1 cellular context compared by ENCODE assay signal in the genomic region with DNA sequence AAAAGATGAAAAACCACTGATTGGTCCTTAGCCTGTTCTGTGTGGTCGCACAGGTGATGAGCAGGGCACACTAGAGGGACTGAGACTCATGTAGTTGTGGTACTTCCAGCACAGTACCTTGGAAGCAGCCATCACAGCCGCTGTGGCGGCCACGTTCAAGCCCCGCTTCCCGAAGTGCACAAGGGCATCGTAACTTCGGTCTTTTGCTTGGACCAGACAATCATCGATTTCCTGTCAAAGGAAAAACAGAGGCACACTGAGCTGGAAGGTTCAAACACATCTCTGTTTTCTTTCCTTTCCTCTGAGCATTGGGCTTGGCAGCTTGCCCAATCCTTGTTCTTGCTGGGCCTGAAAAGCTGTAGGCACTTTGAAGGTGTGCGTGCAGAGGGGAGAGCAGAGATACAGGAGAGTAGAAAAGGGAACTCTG.
TF ChIP-seq lines count a peak whose summit lies in the region.

No MANE protein-coding gene starts in this region.

TF ChIP-seq in HepG2, 621 proteins besides CTCF, POLR2A, EP300 and RAD21 (continued from another document and continues in another):
- TF ChIP-seq, protein P1, sequence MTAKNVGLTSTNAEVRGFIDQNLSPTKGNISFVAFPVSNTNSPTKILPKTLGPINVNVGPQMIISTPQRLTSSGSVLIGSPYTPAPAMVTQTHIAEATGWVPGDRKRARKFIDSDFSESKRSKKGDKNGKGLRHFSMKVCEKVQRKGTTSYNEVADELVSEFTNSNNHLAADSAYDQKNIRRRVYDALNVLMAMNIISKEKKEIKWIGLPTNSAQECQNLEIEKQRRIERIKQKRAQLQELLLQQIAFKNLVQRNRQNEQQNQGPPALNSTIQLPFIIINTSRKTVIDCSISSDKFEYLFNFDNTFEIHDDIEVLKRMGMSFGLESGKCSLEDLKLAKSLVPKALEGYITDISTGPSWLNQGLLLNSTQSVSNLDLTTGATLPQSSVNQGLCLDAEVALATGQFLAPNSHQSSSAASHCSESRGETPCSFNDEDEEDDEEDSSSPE (CRISPR knock-in tag; IDR thresholded peaks at IDR 0.05) = 0 out of 2 replicates have a peak, but pooled peaks have one; percentile 37
- TF ChIP-seq KLF9 (CRISPR knock-in tag; IDR thresholded peaks at IDR 0.05; ENCODE audit: low read depth) = no peak
- peak; percentile 75 for TF ChIP-seq HDAC1 (CRISPR knock-in tag; IDR thresholded peaks at IDR 0.05)
- no peak for TF ChIP-seq HOXD1 (CRISPR knock-in tag; IDR thresholded peaks at IDR 0.05)
- TF ChIP-seq, protein P2, sequence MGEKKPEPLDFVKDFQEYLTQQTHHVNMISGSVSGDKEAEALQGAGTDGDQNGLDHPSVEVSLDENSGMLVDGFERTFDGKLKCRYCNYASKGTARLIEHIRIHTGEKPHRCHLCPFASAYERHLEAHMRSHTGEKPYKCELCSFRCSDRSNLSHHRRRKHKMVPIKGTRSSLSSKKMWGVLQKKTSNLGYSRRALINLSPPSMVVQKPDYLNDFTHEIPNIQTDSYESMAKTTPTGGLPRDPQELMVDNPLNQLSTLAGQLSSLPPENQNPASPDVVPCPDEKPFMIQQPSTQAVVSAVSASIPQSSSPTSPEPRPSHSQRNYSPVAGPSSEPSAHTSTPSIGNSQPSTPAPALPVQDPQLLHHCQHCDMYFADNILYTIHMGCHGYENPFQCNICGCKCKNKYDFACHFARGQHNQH (CRISPR knock-in tag; IDR thresholded peaks at IDR 0.05) = peak; percentile 61; the same call in 1 of the 2 replicates
- TF ChIP-seq, protein P3, sequence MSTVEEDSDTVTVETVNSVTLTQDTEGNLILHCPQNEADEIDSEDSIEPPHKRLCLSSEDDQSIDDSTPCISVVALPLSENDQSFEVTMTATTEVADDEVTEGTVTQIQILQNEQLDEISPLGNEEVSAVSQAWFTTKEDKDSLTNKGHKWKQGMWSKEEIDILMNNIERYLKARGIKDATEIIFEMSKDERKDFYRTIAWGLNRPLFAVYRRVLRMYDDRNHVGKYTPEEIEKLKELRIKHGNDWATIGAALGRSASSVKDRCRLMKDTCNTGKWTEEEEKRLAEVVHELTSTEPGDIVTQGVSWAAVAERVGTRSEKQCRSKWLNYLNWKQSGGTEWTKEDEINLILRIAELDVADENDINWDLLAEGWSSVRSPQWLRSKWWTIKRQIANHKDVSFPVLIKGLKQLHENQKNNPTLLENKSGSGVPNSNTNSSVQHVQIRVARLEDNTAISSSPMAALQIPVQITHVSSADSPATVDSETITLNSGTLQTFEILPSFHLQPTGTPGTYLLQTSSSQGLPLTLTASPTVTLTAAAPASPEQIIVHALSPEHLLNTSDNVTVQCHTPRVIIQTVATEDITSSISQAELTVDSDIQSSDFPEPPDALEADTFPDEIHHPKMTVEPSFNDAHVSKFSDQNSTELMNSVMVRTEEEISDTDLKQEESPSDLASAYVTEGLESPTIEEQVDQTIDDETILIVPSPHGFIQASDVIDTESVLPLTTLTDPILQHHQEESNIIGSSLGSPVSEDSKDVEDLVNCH (CRISPR knock-in tag; IDR thresholded peaks at IDR 0.05) = no peak
- no peak for TF ChIP-seq FOXA1 (IDR thresholded peaks at IDR 0.05)
- TF ChIP-seq FOXA1 (CRISPR knock-in tag; IDR thresholded peaks at IDR 0.05) = peak; percentile 17; the same call in 1 of the 2 replicates
- TF ChIP-seq ZNF841 (CRISPR knock-in tag; IDR thresholded peaks at IDR 0.05; ENCODE audit: borderline replicate concordance) = no peak
- TF ChIP-seq NFYB (CRISPR knock-in tag; IDR thresholded peaks at IDR 0.05) = no peak
- TF ChIP-seq, protein P4, sequence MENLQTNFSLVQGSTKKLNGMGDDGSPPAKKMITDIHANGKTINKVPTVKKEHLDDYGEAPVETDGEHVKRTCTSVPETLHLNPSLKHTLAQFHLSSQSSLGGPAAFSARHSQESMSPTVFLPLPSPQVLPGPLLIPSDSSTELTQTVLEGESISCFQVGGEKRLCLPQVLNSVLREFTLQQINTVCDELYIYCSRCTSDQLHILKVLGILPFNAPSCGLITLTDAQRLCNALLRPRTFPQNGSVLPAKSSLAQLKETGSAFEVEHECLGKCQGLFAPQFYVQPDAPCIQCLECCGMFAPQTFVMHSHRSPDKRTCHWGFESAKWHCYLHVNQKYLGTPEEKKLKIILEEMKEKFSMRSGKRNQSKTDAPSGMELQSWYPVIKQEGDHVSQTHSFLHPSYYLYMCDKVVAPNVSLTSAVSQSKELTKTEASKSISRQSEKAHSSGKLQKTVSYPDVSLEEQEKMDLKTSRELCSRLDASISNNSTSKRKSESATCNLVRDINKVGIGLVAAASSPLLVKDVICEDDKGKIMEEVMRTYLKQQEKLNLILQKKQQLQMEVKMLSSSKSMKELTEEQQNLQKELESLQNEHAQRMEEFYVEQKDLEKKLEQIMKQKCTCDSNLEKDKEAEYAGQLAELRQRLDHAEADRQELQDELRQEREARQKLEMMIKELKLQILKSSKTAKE (CRISPR knock-in tag; IDR thresholded peaks at IDR 0.05; ENCODE audit: borderline replicate concordance) = no peak
- no peak for TF ChIP-seq SIX1 (CRISPR knock-in tag; IDR thresholded peaks at IDR 0.05; ENCODE audit: borderline replicate concordance)
- TF ChIP-seq, protein P5, sequence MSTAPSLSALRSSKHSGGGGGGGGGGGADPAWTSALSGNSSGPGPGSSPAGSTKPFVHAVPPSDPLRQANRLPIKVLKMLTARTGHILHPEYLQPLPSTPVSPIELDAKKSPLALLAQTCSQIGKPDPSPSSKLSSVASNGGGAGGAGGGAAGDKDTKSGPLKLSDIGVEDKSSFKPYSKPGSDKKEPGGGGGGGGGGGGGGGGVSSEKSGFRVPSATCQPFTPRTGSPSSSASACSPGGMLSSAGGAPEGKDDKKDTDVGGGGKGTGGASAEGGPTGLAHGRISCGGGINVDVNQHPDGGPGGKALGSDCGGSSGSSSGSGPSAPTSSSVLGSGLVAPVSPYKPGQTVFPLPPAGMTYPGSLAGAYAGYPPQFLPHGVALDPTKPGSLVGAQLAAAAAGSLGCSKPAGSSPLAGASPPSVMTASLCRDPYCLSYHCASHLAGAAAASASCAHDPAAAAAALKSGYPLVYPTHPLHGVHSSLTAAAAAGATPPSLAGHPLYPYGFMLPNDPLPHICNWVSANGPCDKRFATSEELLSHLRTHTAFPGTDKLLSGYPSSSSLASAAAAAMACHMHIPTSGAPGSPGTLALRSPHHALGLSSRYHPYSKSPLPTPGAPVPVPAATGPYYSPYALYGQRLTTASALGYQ (CRISPR knock-in tag; IDR thresholded peaks at IDR 0.05) = peak; percentile 83; the same call in 1 of the 2 replicates
- no peak for TF ChIP-seq ZNF780A (CRISPR knock-in tag; IDR thresholded peaks at IDR 0.05)
- no peak for TF ChIP-seq SMAD3 (CRISPR knock-in tag; IDR thresholded peaks at IDR 0.05)
- peak; percentile 88; the same call in 1 of the 2 replicates for TF ChIP-seq ZSCAN31 (CRISPR knock-in tag; IDR thresholded peaks at IDR 0.05; ENCODE audit: low read depth)
- TF ChIP-seq, protein P6, sequence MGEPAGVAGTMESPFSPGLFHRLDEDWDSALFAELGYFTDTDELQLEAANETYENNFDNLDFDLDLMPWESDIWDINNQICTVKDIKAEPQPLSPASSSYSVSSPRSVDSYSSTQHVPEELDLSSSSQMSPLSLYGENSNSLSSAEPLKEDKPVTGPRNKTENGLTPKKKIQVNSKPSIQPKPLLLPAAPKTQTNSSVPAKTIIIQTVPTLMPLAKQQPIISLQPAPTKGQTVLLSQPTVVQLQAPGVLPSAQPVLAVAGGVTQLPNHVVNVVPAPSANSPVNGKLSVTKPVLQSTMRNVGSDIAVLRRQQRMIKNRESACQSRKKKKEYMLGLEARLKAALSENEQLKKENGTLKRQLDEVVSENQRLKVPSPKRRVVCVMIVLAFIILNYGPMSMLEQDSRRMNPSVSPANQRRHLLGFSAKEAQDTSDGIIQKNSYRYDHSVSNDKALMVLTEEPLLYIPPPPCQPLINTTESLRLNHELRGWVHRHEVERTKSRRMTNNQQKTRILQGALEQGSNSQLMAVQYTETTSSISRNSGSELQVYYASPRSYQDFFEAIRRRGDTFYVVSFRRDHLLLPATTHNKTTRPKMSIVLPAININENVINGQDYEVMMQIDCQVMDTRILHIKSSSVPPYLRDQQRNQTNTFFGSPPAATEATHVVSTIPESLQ (CRISPR knock-in tag; conservative IDR thresholded peaks at IDR 0.05) = no peak
- TF ChIP-seq ZNF20 (CRISPR knock-in tag; IDR thresholded peaks at IDR 0.05) = no peak
- TF ChIP-seq ZNF605 (CRISPR knock-in tag; IDR thresholded peaks at IDR 0.05) = peak; percentile 76
- no peak for TF ChIP-seq MED8 (CRISPR knock-in tag; IDR thresholded peaks at IDR 0.05; ENCODE audit: insufficient replicate concordance)
- no peak for TF ChIP-seq MED13 (CRISPR knock-in tag; IDR thresholded peaks at IDR 0.05)
- no peak for TF ChIP-seq ZNF34 (CRISPR knock-in tag; IDR thresholded peaks at IDR 0.05; ENCODE audit: borderline replicate concordance)
- TF ChIP-seq GLI4 (CRISPR knock-in tag; IDR thresholded peaks at IDR 0.05; ENCODE audit: borderline replicate concordance) = no peak
- no peak for TF ChIP-seq CCAR2 (optimal IDR thresholded peaks at IDR 0.05; ENCODE audit: low read depth, low read length)
- TF ChIP-seq CREB1 (IDR thresholded peaks at IDR 0.05) = no peak
- no peak for TF ChIP-seq CREB1 (CRISPR knock-in tag; IDR thresholded peaks at IDR 0.05)
- TF ChIP-seq, protein P7, sequence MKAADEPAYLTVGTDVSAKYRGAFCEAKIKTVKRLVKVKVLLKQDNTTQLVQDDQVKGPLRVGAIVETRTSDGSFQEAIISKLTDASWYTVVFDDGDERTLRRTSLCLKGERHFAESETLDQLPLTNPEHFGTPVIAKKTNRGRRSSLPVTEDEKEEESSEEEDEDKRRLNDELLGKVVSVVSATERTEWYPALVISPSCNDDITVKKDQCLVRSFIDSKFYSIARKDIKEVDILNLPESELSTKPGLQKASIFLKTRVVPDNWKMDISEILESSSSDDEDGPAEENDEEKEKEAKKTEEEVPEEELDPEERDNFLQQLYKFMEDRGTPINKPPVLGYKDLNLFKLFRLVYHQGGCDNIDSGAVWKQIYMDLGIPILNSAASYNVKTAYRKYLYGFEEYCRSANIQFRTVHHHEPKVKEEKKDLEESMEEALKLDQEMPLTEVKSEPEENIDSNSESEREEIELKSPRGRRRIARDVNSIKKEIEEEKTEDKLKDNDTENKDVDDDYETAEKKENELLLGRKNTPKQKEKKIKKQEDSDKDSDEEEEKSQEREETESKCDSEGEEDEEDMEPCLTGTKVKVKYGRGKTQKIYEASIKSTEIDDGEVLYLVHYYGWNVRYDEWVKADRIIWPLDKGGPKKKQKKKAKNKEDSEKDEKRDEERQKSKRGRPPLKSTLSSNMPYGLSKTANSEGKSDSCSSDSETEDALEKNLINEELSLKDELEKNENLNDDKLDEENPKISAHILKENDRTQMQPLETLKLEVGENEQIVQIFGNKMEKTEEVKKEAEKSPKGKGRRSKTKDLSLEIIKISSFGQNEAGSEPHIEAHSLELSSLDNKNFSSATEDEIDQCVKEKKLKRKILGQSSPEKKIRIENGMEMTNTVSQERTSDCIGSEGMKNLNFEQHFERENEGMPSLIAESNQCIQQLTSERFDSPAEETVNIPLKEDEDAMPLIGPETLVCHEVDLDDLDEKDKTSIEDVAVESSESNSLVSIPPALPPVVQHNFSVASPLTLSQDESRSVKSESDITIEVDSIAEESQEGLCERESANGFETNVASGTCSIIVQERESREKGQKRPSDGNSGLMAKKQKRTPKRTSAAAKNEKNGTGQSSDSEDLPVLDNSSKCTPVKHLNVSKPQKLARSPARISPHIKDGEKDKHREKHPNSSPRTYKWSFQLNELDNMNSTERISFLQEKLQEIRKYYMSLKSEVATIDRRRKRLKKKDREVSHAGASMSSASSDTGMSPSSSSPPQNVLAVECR (CRISPR knock-in tag; IDR thresholded peaks at IDR 0.05; ENCODE audit: borderline replicate concordance) = peak; percentile 49; the same call in 1 of the 2 replicates
- TF ChIP-seq, protein P8, sequence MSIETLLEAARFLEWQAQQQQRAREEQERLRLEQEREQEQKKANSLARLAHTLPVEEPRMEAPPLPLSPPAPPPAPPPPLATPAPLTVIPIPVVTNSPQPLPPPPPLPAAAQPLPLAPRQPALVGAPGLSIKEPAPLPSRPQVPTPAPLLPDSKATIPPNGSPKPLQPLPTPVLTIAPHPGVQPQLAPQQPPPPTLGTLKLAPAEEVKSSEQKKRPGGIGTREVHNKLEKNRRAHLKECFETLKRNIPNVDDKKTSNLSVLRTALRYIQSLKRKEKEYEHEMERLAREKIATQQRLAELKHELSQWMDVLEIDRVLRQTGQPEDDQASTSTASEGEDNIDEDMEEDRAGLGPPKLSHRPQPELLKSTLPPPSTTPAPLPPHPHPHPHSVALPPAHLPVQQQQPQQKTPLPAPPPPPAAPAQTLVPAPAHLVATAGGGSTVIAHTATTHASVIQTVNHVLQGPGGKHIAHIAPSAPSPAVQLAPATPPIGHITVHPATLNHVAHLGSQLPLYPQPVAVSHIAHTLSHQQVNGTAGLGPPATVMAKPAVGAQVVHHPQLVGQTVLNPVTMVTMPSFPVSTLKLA (IDR thresholded peaks at IDR 0.05) = no peak
- TF ChIP-seq SUZ12 (IDR thresholded peaks at IDR 0.05; ENCODE audit: low read depth, low read length) = no peak
- peak; percentile 64 for TF ChIP-seq TEAD3 (CRISPR knock-in tag; optimal IDR thresholded peaks at IDR 0.05; ENCODE audit: borderline replicate concordance)
- no peak for TF ChIP-seq ZBTB3 (CRISPR knock-in tag; IDR thresholded peaks at IDR 0.05; ENCODE audit: borderline replicate concordance, low read depth)
- TF ChIP-seq KLF12 (CRISPR knock-in tag; IDR thresholded peaks at IDR 0.05; ENCODE audit: borderline replicate concordance) = no peak
- TF ChIP-seq ATF7-NPFF (CRISPR knock-in tag; IDR thresholded peaks at IDR 0.05; ENCODE audit: low read depth) = no peak
- TF ChIP-seq, protein P9, sequence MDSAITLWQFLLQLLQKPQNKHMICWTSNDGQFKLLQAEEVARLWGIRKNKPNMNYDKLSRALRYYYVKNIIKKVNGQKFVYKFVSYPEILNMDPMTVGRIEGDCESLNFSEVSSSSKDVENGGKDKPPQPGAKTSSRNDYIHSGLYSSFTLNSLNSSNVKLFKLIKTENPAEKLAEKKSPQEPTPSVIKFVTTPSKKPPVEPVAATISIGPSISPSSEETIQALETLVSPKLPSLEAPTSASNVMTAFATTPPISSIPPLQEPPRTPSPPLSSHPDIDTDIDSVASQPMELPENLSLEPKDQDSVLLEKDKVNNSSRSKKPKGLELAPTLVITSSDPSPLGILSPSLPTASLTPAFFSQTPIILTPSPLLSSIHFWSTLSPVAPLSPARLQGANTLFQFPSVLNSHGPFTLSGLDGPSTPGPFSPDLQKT (CRISPR knock-in tag; IDR thresholded peaks at IDR 0.05; ENCODE audit: borderline replicate concordance) = no peak
- no peak for TF ChIP-seq RFXAP (CRISPR knock-in tag; IDR thresholded peaks at IDR 0.05; ENCODE audit: borderline replicate concordance)
- TF ChIP-seq, protein P10, sequence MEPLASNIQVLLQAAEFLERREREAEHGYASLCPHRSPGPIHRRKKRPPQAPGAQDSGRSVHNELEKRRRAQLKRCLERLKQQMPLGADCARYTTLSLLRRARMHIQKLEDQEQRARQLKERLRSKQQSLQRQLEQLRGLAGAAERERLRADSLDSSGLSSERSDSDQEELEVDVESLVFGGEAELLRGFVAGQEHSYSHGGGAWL (CRISPR knock-in tag; IDR thresholded peaks at IDR 0.05) = no peak
- no peak for TF ChIP-seq GZF1 (CRISPR knock-in tag; IDR thresholded peaks at IDR 0.05)
- TF ChIP-seq ZFY (CRISPR knock-in tag; IDR thresholded peaks at IDR 0.05) = peak; percentile 35; the same call in 1 of the 2 replicates
- TF ChIP-seq SALL2 (CRISPR knock-in tag; IDR thresholded peaks at IDR 0.05) = no peak
- no peak for TF ChIP-seq PHF20 (CRISPR knock-in tag; IDR thresholded peaks at IDR 0.05)
